ENCODE assay signal across 18 cellular contexts in the genomic region with DNA sequence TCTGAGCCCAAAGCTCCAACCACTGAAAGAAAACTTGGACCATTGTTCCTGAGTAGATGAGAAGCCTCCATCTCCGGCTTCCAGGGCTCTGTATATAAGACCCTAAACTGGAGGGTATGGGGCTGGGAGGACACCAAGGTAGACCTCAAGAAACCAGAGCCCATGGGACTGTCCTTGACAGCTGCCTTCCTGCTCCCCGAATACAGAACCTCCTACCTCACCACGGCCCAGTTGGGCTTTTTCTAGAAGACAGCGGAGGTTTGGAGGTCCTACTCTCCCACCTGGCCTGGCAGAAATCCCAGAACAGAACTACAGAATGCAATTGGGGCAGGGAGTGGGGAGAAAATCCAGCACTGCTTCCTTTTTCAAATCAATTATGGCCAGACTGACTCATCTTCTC.
"Had no signal": no experiment of that assay in that cellular context is flagged by ENCODE, and none has a peak within 500 bp of the region (broad histone marks: within the 10 kb centered on the region; RNA-seq: fewer than 3 reads in every experiment).

No MANE protein-coding gene starts in this region.

- H3K27me3 ChIP-seq: neutrophil, ovary had no signal

- DNase-seq: dermis blood vessel endothelial cell; effector CD4-positive, alpha-beta T cell; endodermal cell; erythroblast; foreskin melanocyte; kidney; left cardiac atrium; left ventricle myocardium superior; mesendoderm; naive thymus-derived CD4-positive, alpha-beta T cell; ovary; right cardiac atrium; stimulated activated CD4-positive, alpha-beta T cell treated with anti-CD3 and anti-CD28 coated beads, Interleukin-2, amount 100 ng/mL, for 48 hours; stimulated activated naive CD4-positive, alpha-beta T cell treated with Interleukin-2 at 50 U/mL for 16 hours; trophoblast cell had no signal

- H3K9me3 ChIP-seq: neutrophil, ovary had no signal

- ATAC-seq: left cardiac atrium; left ventricle myocardium superior; naive thymus-derived CD4-positive, alpha-beta T cell; right cardiac atrium had no signal

- H3K4me3 ChIP-seq: hepatocyte, ovary, smooth muscle cell had no signal

- H3K27ac ChIP-seq: hepatocyte, neutrophil, ovary had no signal

- H3K36me3 ChIP-seq: neutrophil, ovary had no signal

- H3K4me2 ChIP-seq: hepatocyte had no signal
